Comparison of ENCODE assay signal across 21 cellular contexts in the genomic region with DNA sequence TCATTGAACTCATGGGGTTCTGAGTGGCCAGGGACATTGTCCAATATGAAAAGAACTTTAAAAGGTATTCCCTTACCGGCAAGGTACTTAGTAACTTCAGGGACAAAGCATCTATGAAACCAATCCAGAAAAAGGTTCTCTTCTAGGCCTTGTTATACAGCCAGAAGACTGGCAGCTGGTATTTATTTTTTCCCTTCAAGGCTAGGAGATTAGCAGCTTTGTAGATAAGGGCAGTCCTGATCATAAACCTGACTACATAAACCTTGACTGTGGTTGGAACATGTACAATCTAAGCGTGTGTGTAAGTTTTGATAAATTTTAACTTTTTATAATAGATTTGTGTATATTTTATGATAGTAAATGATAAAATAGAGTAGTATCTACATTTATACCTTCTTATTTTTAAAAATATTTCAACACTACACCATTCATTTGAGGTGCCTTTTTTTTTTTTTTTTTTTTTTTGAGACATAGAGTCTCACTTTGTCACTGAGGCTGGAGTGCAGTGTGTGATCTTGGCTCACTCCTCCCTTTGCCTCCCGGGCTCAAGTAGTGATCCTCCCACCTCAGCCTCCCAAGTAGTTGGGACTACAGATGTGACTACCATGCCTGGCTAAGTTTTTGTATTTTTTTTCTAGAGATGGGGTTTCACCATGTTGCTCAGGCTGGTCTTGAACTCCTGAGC. TPM values are rescaled to one million over a fixed set of nuclear protein-coding genes. Genes with fewer than 3 reads are reported as not detected.
"Had no signal": no experiment of that assay in that cellular context is flagged by ENCODE, and none has a peak within 500 bp of the region (broad histone marks: within the 10 kb centered on the region; RNA-seq: fewer than 3 reads in every experiment).

No MANE protein-coding gene starts in this region.

- H3K36me3 Mint-ChIP-seq: activated naive CD4-positive, alpha-beta T cell treated with anti-CD3 and anti-CD28 coated beads, Interleukin-2, amount 50 U/mL, for 72 hours had no signal

- H3K4me1 Mint-ChIP-seq: activated T-helper 17 cell treated with anti-CD3 and anti-CD28 coated beads, Interleukin-2, amount 50 U/mL, for 72 hours had no signal

- DNase-seq: activated CD8-positive, alpha-beta memory T cell treated with anti-CD3 and anti-CD28 coated beads for 24 hours; activated CD8-positive, alpha-beta memory T cell treated with anti-CD3 and anti-CD28 coated beads, Interleukin-2, amount 50 U/mL, for 4 hours; activated T-cell treated with anti-CD3 and anti-CD28 coated beads, Interleukin-2, amount 50 U/mL, for 24 hours; heart right ventricle; left ventricle myocardium inferior; occipital lobe; stimulated activated CD4-positive, alpha-beta T cell treated with anti-CD3 and anti-CD28 coated beads, Interleukin-12 subunit alpha, Interleukin-12 subunit beta, amount 100 ng/mL, for 4 hours; stimulated activated CD4-positive, alpha-beta T cell treated with anti-CD3 and anti-CD28 coated beads, Interleukin-1b, Interleukin-23, amount 100 ng/mL, for 48 hours; substantia nigra; T-helper 9 cell; tibial artery had no signal

- ATAC-seq: activated naive CD4-positive, alpha-beta T cell treated with anti-CD3 and anti-CD28 coated beads, Interleukin-2, amount 50 U/mL, for 72 hours; activated T-helper 17 cell treated with anti-CD3 and anti-CD28 coated beads, Interleukin-2, amount 50 U/mL, for 72 hours; heart right ventricle had no signal

- H3K36me3 ChIP-seq: ascending aorta, left ventricle myocardium inferior, prostate gland, right atrium auricular region, tibial artery had no signal

- H3K4me3 ChIP-seq: ascending aorta, coronary artery, heart right ventricle, left ventricle myocardium inferior, prostate gland, right atrium auricular region, tibial artery had no signal

- H3K27ac ChIP-seq: ascending aorta, coronary artery, epithelial cell of prostate, heart right ventricle, left ventricle myocardium inferior, prostate gland, right atrium auricular region, tibial artery had no signal

- H3K27me3 ChIP-seq: ascending aorta, heart right ventricle, right atrium auricular region, tibial artery had no signal

- H3K9me3 ChIP-seq: ascending aorta, heart right ventricle, left ventricle myocardium inferior, prostate gland, right atrium auricular region, tibial artery had no signal

- H3K27ac Mint-ChIP-seq: activated naive CD4-positive, alpha-beta T cell treated with anti-CD3 and anti-CD28 coated beads, Interleukin-2, amount 50 U/mL, for 72 hours; activated T-cell treated with anti-CD3 and anti-CD28 coated beads, Interleukin-2, amount 50 U/mL, for 24 hours; activated T-helper 17 cell treated with anti-CD3 and anti-CD28 coated beads, Interleukin-2, amount 50 U/mL, for 72 hours; stimulated activated naive CD8-positive, alpha-beta T cell treated with anti-CD3 and anti-CD28 coated beads, Interleukin-15, Interleukin-2, amounts not matched to agents 100 ng/mL and 50 ng/mL, for 24 hours had no signal

- H3K9me3 Mint-ChIP-seq: activated T-cell treated with anti-CD3 and anti-CD28 coated beads, Interleukin-2, amount 50 U/mL, for 24 hours; activated T-helper 17 cell treated with anti-CD3 and anti-CD28 coated beads, Interleukin-2, amount 50 U/mL, for 72 hours; stimulated activated naive CD8-positive, alpha-beta T cell treated with anti-CD3 and anti-CD28 coated beads, Interleukin-15, Interleukin-2, amounts not matched to agents 100 ng/mL and 50 ng/mL, for 24 hours had no signal

- H3K4me1 ChIP-seq: ascending aorta, heart right ventricle, left ventricle myocardium inferior, prostate gland, right atrium auricular region, tibial artery had no signal

- H3K4me3 Mint-ChIP-seq: activated T-cell treated with anti-CD3 and anti-CD28 coated beads, Interleukin-2, amount 50 U/mL, for 24 hours; activated T-helper 17 cell treated with anti-CD3 and anti-CD28 coated beads, Interleukin-2, amount 50 U/mL, for 72 hours; neural crest cell; stimulated activated naive CD8-positive, alpha-beta T cell treated with anti-CD3 and anti-CD28 coated beads, Interleukin-15, Interleukin-2, amounts not matched to agents 100 ng/mL and 50 ng/mL, for 24 hours had no signal

RNA-seq across cellular contexts. Expression of gene RANBP17, which starts 24.5 kb away (rescaled TPM):
- total RNA-seq: activated naive CD4-positive, alpha-beta T cell treated with anti-CD3 and anti-CD28 coated beads, Interleukin-2, amount 50 U/mL, for 72 hours; activated T-helper 17 cell treated with anti-CD3 and anti-CD28 coated beads, Interleukin-2, amount 50 U/mL, for 72 hours; T-helper 1 cell treated with Interleukin-12 subunit alpha and Interleukin-12 subunit beta and Interleukin-4 antibody, amounts not matched to agents 30 ng/mL and 1 ng/mL, for 36 hours had no signal
